In genomic region chr1:161017756-161018630, GRCh38 we compare ENCODE assay signal across 12 cellular contexts. TPM values are rescaled to one million over a fixed set of nuclear protein-coding genes. Genes with fewer than 3 reads are reported as not detected.
A peak's percentile ranks its signal among the peaks of the same experiment; 100 is the strongest.
DNase-seq lines count a peak whose midpoint lies in the region; ATAC-seq and TF ChIP-seq lines count a peak whose summit lies in the region.
"Had no signal": no experiment of that assay in that cellular context is flagged by ENCODE, and none has a peak within 500 bp of the region (broad histone marks: within the 10 kb centered on the region; RNA-seq: fewer than 3 reads in every experiment).

No MANE protein-coding gene starts in this region.

- no peak for ATAC-seq in GM23338
- ATAC-seq in T-helper 17 cell, result no peak
- ATAC-seq in GM19023 (IDR thresholded peaks at IDR 0.05; ENCODE audit: unreplicated experiment), result no peak
- no peak for ATAC-seq in HG02973 (IDR thresholded peaks at IDR 0.05; ENCODE audit: unreplicated experiment)

- H3K27ac Mint-ChIP-seq in GM23338, result peak overlapping the region; percentile 95
- H3K27ac Mint-ChIP-seq in T-helper 17 cell, result peak overlapping the region; percentile 39

- no peaks in the 10 kb centered on the region for H3K27me3 ChIP-seq in GM23338 (ENCODE audit: insufficient read depth)
- H3K27me3 ChIP-seq in hepatocyte, result no peaks in the 10 kb centered on the region

- peaks cover 43% of the 10 kb centered on the region for H4K20me1 ChIP-seq in GM23338 (replicated peaks; ENCODE audit: insufficient read depth)
- H4K20me1 ChIP-seq in hepatocyte (ENCODE audit: insufficient read depth, poor library complexity, severe bottlenecking), result peaks cover 7% of the 10 kb centered on the region

- H2AFZ ChIP-seq in GM23338 (no peak overlapping the region), hepatocyte (no peak overlapping the region)

- H3K9me2 ChIP-seq in GM23338 (ENCODE audit: insufficient read depth) (no peaks in the 10 kb centered on the region), hepatocyte (replicated peaks; ENCODE audit: insufficient read depth) (no peaks in the 10 kb centered on the region)

- peaks cover 21% of the 10 kb centered on the region for H3F3A ChIP-seq in GM23338 (replicated peaks; ENCODE audit: low read depth)

- H3K4me3 Mint-ChIP-seq in GM23338 (peak overlapping the region; percentile 89), T-helper 17 cell (no peak overlapping the region)

- H3K4me1 Mint-ChIP-seq in GM23338 (peaks cover 58% of the 10 kb centered on the region), T-helper 17 cell (peaks cover 45% of the 10 kb centered on the region)

- H3K36me3 ChIP-seq in GM23338 (ENCODE audit: insufficient read depth) (no peaks in the 10 kb centered on the region), hepatocyte (replicated peaks; ENCODE audit: insufficient read depth, low read depth) (no peaks in the 10 kb centered on the region)
- H3K36me3 ChIP-seq: thoracic aorta had no signal

- TF ChIP-seq CTCF in GM23338 (conservative IDR thresholded peaks at IDR 0.05; ENCODE audit: low read depth in 2 of 2), result no peak
- TF ChIP-seq CTCF in hepatocyte (IDR thresholded peaks at IDR 0.05; ENCODE audit: poor library complexity), result no peak

- DNase-seq in GM23338 (ENCODE audit: low spot score), result no peak
- DNase-seq in T-helper 17 cell, result no peak
- DNase-seq in hepatocyte (ENCODE audit: low spot score), result no peak
- no peak for DNase-seq in epidermal melanocyte (ENCODE audit: insufficient read length, low spot score)
- no peak for DNase-seq in HuH-7.5 (ENCODE audit: low spot score)
- DNase-seq: activated CD8-positive, alpha-beta memory T cell treated with anti-CD3 and anti-CD28 coated beads for 24 hours; NCI-H1417; NCI-H82 had no signal

- H3K27ac ChIP-seq in GM23338 (ENCODE audit: low read depth) (peak overlapping the region; percentile 94), hepatocyte (peak overlapping the region; percentile 99), skin epidermis (peak overlapping the region in 15 of 21 experiments; percentile 6 to 94 (median 84))
- H3K27ac ChIP-seq: thoracic aorta had no signal

- no peaks in the 10 kb centered on the region; the same call in 2 of the 3 replicates for H3K9me3 Mint-ChIP-seq in GM23338

- H3K4me3 ChIP-seq in GM23338 (peak overlapping the region; percentile 99), hepatocyte (no peak overlapping the region), skin epidermis (peak overlapping the region in 3 of 7 experiments; percentile 1 to 80 (median 69))
- H3K4me3 ChIP-seq: thoracic aorta had no signal

- H3K27me3 Mint-ChIP-seq in GM23338 (ENCODE audit: insufficient read depth, low read depth, poor library complexity) (peaks cover 11% of the 10 kb centered on the region), T-helper 17 cell (no peaks in the 10 kb centered on the region)

- H3K79me2 ChIP-seq in GM23338 (replicated peaks; ENCODE audit: insufficient read depth) (peaks cover 78% of the 10 kb centered on the region), hepatocyte (peaks cover 58% of the 10 kb centered on the region)

- WGBS in hepatocyte (ENCODE audit: low lambda C conversion rate, missing lambda C conversion rate), result 76% methylated on average over 5 of the region's 5 CpGs

- H3K36me3 Mint-ChIP-seq in GM23338 (ENCODE audit: low read depth), result peaks cover 32% of the 10 kb centered on the region
- H3K36me3 Mint-ChIP-seq in T-helper 17 cell (ENCODE audit: low read depth), result peaks cover 2% of the 10 kb centered on the region

- peaks cover 51% of the 10 kb centered on the region for H3K4me1 ChIP-seq in GM23338 (ENCODE audit: insufficient read depth)
- H3K4me1 ChIP-seq in hepatocyte (ENCODE audit: insufficient read depth), result peaks cover 35% of the 10 kb centered on the region

- H3K9me3 ChIP-seq in T-helper 17 cell (ENCODE audit: control insufficient read depth, low read length, poor library complexity, severe bottlenecking) (no peaks in the 10 kb centered on the region), hepatocyte (ENCODE audit: low read depth) (no peaks in the 10 kb centered on the region)
- H3K9me3 ChIP-seq: thoracic aorta had no signal

- H3K4me2 ChIP-seq in GM23338 (peak overlapping the region; percentile 97), hepatocyte (peak overlapping the region; percentile 76)

TF ChIP-seq in GM23338, 12 proteins besides CTCF, POLR2A, EP300 and RAD21 (continues in another document):
- TF ChIP-seq, protein P1, sequence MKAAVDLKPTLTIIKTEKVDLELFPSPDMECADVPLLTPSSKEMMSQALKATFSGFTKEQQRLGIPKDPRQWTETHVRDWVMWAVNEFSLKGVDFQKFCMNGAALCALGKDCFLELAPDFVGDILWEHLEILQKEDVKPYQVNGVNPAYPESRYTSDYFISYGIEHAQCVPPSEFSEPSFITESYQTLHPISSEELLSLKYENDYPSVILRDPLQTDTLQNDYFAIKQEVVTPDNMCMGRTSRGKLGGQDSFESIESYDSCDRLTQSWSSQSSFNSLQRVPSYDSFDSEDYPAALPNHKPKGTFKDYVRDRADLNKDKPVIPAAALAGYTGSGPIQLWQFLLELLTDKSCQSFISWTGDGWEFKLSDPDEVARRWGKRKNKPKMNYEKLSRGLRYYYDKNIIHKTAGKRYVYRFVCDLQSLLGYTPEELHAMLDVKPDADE (IDR thresholded peaks at IDR 0.05), result no peak
- no peak for TF ChIP-seq CREB1 (CRISPR knock-in tag; IDR thresholded peaks at IDR 0.05; ENCODE audit: low read depth)
- no peak for TF ChIP-seq ZNF331 (CRISPR knock-in tag; IDR thresholded peaks at IDR 0.05; ENCODE audit: low read depth)
- no peak for TF ChIP-seq NANOG (IDR thresholded peaks at IDR 0.05; ENCODE audit: borderline replicate concordance)

RNA-seq across cellular contexts. Expression of gene F11R, which starts 3.0 kb away (rescaled TPM):
- 169 and 194 TPM in 2 replicates for total RNA-seq in GM23338 (2014; rRNA removed; shearing (Covaris generic))
- polyA plus RNA-seq in GM23338 (2016; fragmentation: Nextera tagmentation; extraction: Ambion mirVana), result 51.0 and 51.8 TPM in 2 replicates
- 10 to 100 TPM; 13.5 to 23.6 TPM for total RNA-seq in T-helper 17 cell
- total RNA-seq in hepatocyte, result 140 and 180 TPM in 2 replicates
- 148 and 149 TPM in 2 replicates for polyA plus RNA-seq in hepatocyte

RNA-seq across cellular contexts. Expression of gene TSTD1, which starts 20.8 kb away (rescaled TPM):
- total RNA-seq in GM23338 (2014; rRNA removed; shearing (Covaris generic)), result 94.9 and 102 TPM in 2 replicates
- polyA plus RNA-seq in GM23338 (2016; fragmentation: Nextera tagmentation; extraction: Ambion mirVana) (244 and 257 TPM in 2 replicates), hepatocyte (101 and 102 TPM in 2 replicates)
- total RNA-seq in T-helper 17 cell (10 to 100 TPM; 45.5 to 45.7 TPM), hepatocyte (30.8 and 36.3 TPM in 2 replicates)

RNA-seq across cellular contexts. Expression of gene USF1, which starts 27.8 kb away (rescaled TPM):
- total RNA-seq in GM23338 (2014; rRNA removed; shearing (Covaris generic)), result 71.7 and 74.8 TPM in 2 replicates
- polyA plus RNA-seq in GM23338 (2016; fragmentation: Nextera tagmentation; extraction: Ambion mirVana) (23.6 and 23.8 TPM in 2 replicates), hepatocyte (11.9 and 23.2 TPM in 2 replicates)
- total RNA-seq in T-helper 17 cell (10 to 100 TPM; 80.6 to 85.4 TPM), hepatocyte (62.1 and 85.1 TPM in 2 replicates)

RNA-seq across cellular contexts. Expression of gene ARHGAP30, which starts 51.7 kb away (rescaled TPM):
- 0.19 TPM in 1 of 2 replicates, not detected in the other for total RNA-seq in GM23338 (2014; rRNA removed; shearing (Covaris generic))
- polyA plus RNA-seq in GM23338 (2016; fragmentation: Nextera tagmentation; extraction: Ambion mirVana), result 0.45 and 1.0 TPM in 2 replicates
- total RNA-seq in T-helper 17 cell, result 100 to 1,000 TPM; 156 to 189 TPM
- 0.52 and 0.80 TPM in 2 replicates for total RNA-seq in hepatocyte
- 1.4 and 1.7 TPM in 2 replicates for polyA plus RNA-seq in hepatocyte
